Comparison of ENCODE assay signal across 11 cellular contexts in the genomic region with DNA sequence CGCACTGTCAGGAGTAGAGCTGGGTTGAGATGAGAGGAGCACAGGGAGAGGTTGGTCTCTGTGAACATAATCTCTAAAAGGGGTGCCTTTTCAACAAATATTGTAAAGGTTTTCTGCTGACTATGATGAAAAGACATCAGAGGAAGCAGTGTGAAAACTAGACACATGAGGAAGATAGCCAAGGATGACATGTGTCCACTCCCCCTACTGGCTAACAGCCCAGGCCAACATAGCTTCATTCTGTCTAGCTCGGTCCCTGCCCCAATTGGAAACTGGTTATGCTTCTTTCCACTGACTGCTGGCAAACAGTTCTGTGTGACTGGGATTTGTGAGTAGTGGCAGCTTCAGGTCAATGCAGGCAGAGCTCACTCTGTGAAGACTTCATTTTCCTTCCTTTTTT.
DNase-seq lines count a peak whose midpoint lies in the region; ATAC-seq, FAIRE-seq and TF ChIP-seq lines count a peak whose summit lies in the region.
"Had no signal": no experiment of that assay in that cellular context is flagged by ENCODE, and none has a peak within 500 bp of the region (broad histone marks: within the 10 kb centered on the region; RNA-seq: fewer than 3 reads in every experiment).

No MANE protein-coding gene starts in this region.

- WGBS in psoas muscle, 3 donors = 41 to 47% (median 42%) methylated on average over 2 of the region's 2 CpGs

- no peaks in the 10 kb centered on the region for H3K36me3 ChIP-seq in psoas muscle (ENCODE audit: insufficient read depth in 1 of 2, low read depth in 1 of 2)

- H3K9me3 ChIP-seq in psoas muscle = no peaks in the 10 kb centered on the region

- BruUV-seq in MCF 10A (replicated peaks; lab: Mats Ljungman, UMichigan) = no TSS peak

- intact Hi-C loops in MCF 10A (cut with micrococcal nuclease) = loop anchor here (10.0 kb wide), 1 partner anchor 65 kb away; no protein-coding TSS in a partner anchor
- intact Hi-C loops in psoas muscle (cut with DNase I) = no loop called here

- CTCF ChIA-PET in MCF 10A (lab: Yijun Ruan, JAX) = interaction anchor here (0.7 to 1.2 kb wide), 3 partner anchors 9 to 58 kb away, joined by 3 to 5 read pairs (median 4); no protein-coding TSS in a partner anchor

- H3K27me3 ChIP-seq in psoas muscle (ENCODE audit: insufficient read depth in 3 of 3, low read length in 2 of 3) = peaks cover 0 to 14% (median 0%) of the 10 kb centered on the region in 3 donors

- TF ChIP-seq CTCF in MCF 10A (IDR thresholded peaks at IDR 0.05; ENCODE audit: unreplicated experiment) (no peak), psoas muscle (IDR thresholded peaks at IDR 0.05) (no peak)

- H3K27ac ChIP-seq in psoas muscle = no peak overlapping the region
- H3K27ac ChIP-seq: C4-2B had no signal

- peaks cover 62% of the 10 kb centered on the region for H3K27me3 Mint-ChIP-seq in MCF 10A (ENCODE audit: insufficient read depth, unreplicated experiment)

- no peaks in the 10 kb centered on the region for H3K4me1 Mint-ChIP-seq in MCF 10A (ENCODE audit: insufficient read depth, unreplicated experiment)

- no peak overlapping the region for H3K4me3 Mint-ChIP-seq in MCF 10A (ENCODE audit: unreplicated experiment)
- H3K4me3 Mint-ChIP-seq: natural killer cell treated with Interleukin-12 subunit alpha and Interleukin-12 subunit beta and Interleukin-15 and Interleukin-18, amount 100 ng/mL, for 72 hours had no signal

- POLR2A ChIA-PET in MCF 10A (lab: Yijun Ruan, JAX) = no interaction called here

- no peak for FAIRE-seq in HTR-8/SVneo (lab: Jason Lieb, UNC)

- H3K27ac Mint-ChIP-seq in MCF 10A (ENCODE audit: low read depth, unreplicated experiment) = no peak overlapping the region
- H3K27ac Mint-ChIP-seq: natural killer cell treated with Interleukin-12 subunit alpha and Interleukin-12 subunit beta and Interleukin-15 and Interleukin-18, amount 100 ng/mL, for 72 hours had no signal

- no peak overlapping the region for H3K4me3 ChIP-seq in psoas muscle

- H3K4me1 ChIP-seq in psoas muscle = no peaks in the 10 kb centered on the region

- no peaks in the 10 kb centered on the region for H3K9me3 Mint-ChIP-seq in MCF 10A (ENCODE audit: unreplicated experiment)
- H3K9me3 Mint-ChIP-seq: natural killer cell treated with Interleukin-12 subunit alpha and Interleukin-12 subunit beta and Interleukin-15 and Interleukin-18, amount 100 ng/mL, for 72 hours had no signal

- ATAC-seq in psoas muscle = no peak
- ATAC-seq: natural killer cell treated with Interleukin-12 subunit alpha and Interleukin-12 subunit beta and Interleukin-15 and Interleukin-18, amount 100 ng/mL, for 72 hours had no signal

- DNase-seq in Ammon's horn (ENCODE audit: low spot score) (peak; percentile 10), HuH-7.5 (ENCODE audit: low spot score) (peak; percentile 6), MCF 10A (ENCODE audit: unreplicated experiment) (peak; percentile 46), kidney tubule cell (ENCODE audit: low spot score) (peak; percentile 28), HTR-8/SVneo (ENCODE audit: insufficient read length, low spot score) (no peak), midbrain (lab: John Stamatoyannopoulos, UW) (no peak), psoas muscle (no peak)
- DNase-seq in stimulated activated CD4-positive, alpha-beta T cell treated with anti-CD3 and anti-CD28 coated beads, Interleukin-2, amount 100 ng/mL, for 24 hours = no peak
- DNase-seq: NCI-H1417 treated with DMSO at 0.1 percent for 48 hours had no signal

- no peaks in the 10 kb centered on the region for H3K36me3 Mint-ChIP-seq in MCF 10A (ENCODE audit: insufficient read depth, unreplicated experiment)
- H3K36me3 Mint-ChIP-seq: natural killer cell treated with Interleukin-12 subunit alpha and Interleukin-12 subunit beta and Interleukin-15 and Interleukin-18, amount 100 ng/mL, for 72 hours had no signal

Comparison
In these comparisons a context has a peak if more than half of its experiments do, and no peak if none do; other contexts are left out.
1. DNase-seq: peak in Ammon's horn (single experiment), HuH-7.5 (single experiment), MCF 10A (single experiment) and kidney tubule cell (single experiment); none in HTR-8/SVneo (single experiment), midbrain (single experiment), psoas muscle (0 of 2) and stimulated activated CD4-positive, alpha-beta T cell treated with anti-CD3 and anti-CD28 coated beads, Interleukin-2, amount 100 ng/mL, for 24 hours (0 of 2).